In the genomic region with DNA sequence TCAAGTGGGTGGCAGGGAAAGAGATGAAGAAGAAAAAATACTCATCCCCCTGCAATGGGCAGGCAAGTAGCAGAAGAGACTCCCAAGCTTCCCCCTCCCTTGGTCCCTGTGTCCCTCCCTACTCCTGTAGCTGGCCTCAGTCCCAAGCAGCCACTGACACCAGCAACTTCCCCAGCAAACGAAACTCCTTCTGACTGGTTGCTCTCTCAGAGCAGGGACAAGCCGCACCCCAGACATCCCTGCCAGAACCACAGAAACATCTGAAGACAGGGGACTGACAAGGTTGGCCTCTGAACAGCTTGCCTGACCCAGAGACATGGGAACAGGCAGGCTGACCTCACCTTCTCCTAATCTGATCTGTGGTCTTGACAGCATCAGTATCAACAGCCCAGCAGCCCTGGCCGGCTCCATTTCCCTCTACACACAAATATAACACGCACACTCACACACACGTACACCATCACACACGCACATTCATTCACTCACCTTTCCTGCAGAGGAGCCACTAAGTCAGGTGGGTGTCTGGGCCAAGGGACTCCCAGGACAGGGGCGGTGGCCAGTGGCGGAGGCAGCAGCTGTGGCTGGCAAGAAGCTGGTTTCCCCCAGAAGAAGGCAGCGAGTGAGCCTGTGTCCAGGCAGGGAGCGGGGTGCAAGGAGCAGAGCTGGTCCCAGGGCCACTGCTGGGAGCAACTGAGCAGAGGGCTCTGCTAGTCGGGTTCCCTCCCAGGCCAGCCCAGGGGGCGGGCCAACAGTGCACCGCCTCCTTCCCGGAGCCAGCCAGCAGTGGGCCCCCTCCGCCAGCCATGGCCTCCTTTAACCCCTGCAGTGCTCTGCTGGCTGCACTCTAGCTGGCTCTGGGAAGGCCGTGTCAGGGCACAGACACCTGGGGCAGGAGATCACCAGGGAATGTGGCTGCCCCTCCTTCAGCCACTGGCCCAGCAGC, we compare ENCODE assay signal across 9 cellular contexts. TPM values are rescaled to one million over a fixed set of nuclear protein-coding genes. Genes with fewer than 3 reads are reported as not detected.
DNase-seq lines count a peak whose midpoint lies in the region; TF ChIP-seq lines count a peak whose summit lies in the region.
"Had no signal": no experiment of that assay in that cellular context is flagged by ENCODE, and none has a peak within 500 bp of the region (broad histone marks: within the 10 kb centered on the region; RNA-seq: fewer than 3 reads in every experiment).

No MANE protein-coding gene starts in this region.

- H2AK5ac ChIP-seq in H9 (ENCODE audit: insufficient read length, low read length), result no peak overlapping the region

- no peak overlapping the region for H3K23ac ChIP-seq in H9 (ENCODE audit: insufficient read length, low read depth, low read length)

- no CpG with 5 or more reads among the region's 16 CpGs for WGBS in H9 (ENCODE audit: extremely low coverage, insufficient read length, low lambda C conversion rate)
- WGBS in esophagus squamous epithelium, 2 donors, result 15 to 21% methylated on average over 4 to 8 of the region's 16 CpGs

- H2BK120ac ChIP-seq in H9 (ENCODE audit: low read depth, low read length, poor library complexity, severe bottlenecking), result no peak overlapping the region

- peak; percentile 84 for DNase-seq in ACHN
- DNase-seq in H9, result peak; percentile 91
- peak; percentile 59 to 74 for DNase-seq in SJSA1 (ENCODE audit: low read depth in 1 of 2, low spot score in 2 of 2)
- no peak for DNase-seq in esophagus squamous epithelium (lab: John Stamatoyannopoulos, UW)
- no peak for DNase-seq in vagina (ENCODE audit: extremely low spot score in 2 of 2)
- no peak for DNase-seq in GM13977 (ENCODE audit: low spot score)
- DNase-seq in OCI-M2 (lab: John Stamatoyannopoulos, UW; ENCODE audit: unreplicated experiment), result no peak

- no peaks in the 10 kb centered on the region for H3K9me3 Mint-ChIP-seq in H9
- H3K9me3 Mint-ChIP-seq: activated naive CD4-positive, alpha-beta T cell treated with anti-CD3 and anti-CD28 coated beads, Interleukin-2, amount 50 U/mL, for 24 hours had no signal

- H3K4me3 ChIP-seq in SJSA1, result peak overlapping the region; percentile 35
- H3K4me3 ChIP-seq in esophagus squamous epithelium, result peak overlapping the region; percentile 30 to 72 (median 58)
- peak overlapping the region; percentile 85 to 92 for H3K4me3 ChIP-seq in muscle layer of colon (ENCODE audit: low read depth in 1 of 2, low read length in 2 of 2)
- peak overlapping the region; percentile 59 to 69 for H3K4me3 ChIP-seq in vagina

- no peak overlapping the region; the same call in 1 of the 2 replicates for H3K14ac ChIP-seq in H9 (ENCODE audit: insufficient read depth, low read length)

- H3K4ac ChIP-seq in H9 (ENCODE audit: low read depth, low read length), result no peak overlapping the region

- H4K5ac ChIP-seq in H9 (ENCODE audit: insufficient read length, low read depth, low read length), result no peak overlapping the region

- H3K4me1 Mint-ChIP-seq in H9, result peaks cover 27 to 37% of the 10 kb centered on the region in 2 experiments
- H3K4me1 Mint-ChIP-seq: activated naive CD4-positive, alpha-beta T cell treated with anti-CD3 and anti-CD28 coated beads, Interleukin-2, amount 50 U/mL, for 24 hours had no signal

- H2BK20ac ChIP-seq in H9 (ENCODE audit: low read depth, low read length, poor library complexity, severe bottlenecking), result no peak overlapping the region

- no peak overlapping the region for H4K8ac ChIP-seq in H9 (replicated peaks; ENCODE audit: insufficient read length, low read depth, low read length)

- no peak overlapping the region for H2BK12ac ChIP-seq in H9 (ENCODE audit: insufficient read length, low read depth, low read length)

- no peak overlapping the region for H3T11ph ChIP-seq in H9 (ENCODE audit: low read length)

- no peak overlapping the region; a peak in 1 of 7 replicates for H3K27ac Mint-ChIP-seq in H9
- H3K27ac Mint-ChIP-seq: activated naive CD4-positive, alpha-beta T cell treated with anti-CD3 and anti-CD28 coated beads, Interleukin-2, amount 50 U/mL, for 24 hours had no signal

- no peak overlapping the region for H2BK15ac ChIP-seq in H9 (ENCODE audit: low read depth, low read length)

- no peaks in the 10 kb centered on the region for H3K36me3 Mint-ChIP-seq in H9 (ENCODE audit: insufficient read depth in 1 of 3, low read depth in 3 of 3)
- H3K36me3 Mint-ChIP-seq: activated naive CD4-positive, alpha-beta T cell treated with anti-CD3 and anti-CD28 coated beads, Interleukin-2, amount 50 U/mL, for 24 hours had no signal

- H4K91ac ChIP-seq in H9 (ENCODE audit: insufficient read length, low read depth, low read length), result no peak overlapping the region

- intact Hi-C loops in esophagus squamous epithelium (cut with DNase I), result no loop called here
- intact Hi-C loops in vagina (cut with DNase I), result loop anchor here (5.0 kb wide), 2 partner anchors 34 to 41 kb away; no protein-coding TSS in a partner anchor

- TF ChIP-seq CTCF in H9 (conservative IDR thresholded peaks at IDR 0.05) (peak; percentile 37; the same call in 1 of the 3 replicates), esophagus squamous epithelium (IDR thresholded peaks at IDR 0.05) (peak in 2 of 6 experiments; percentile 12 to 13), vagina (IDR thresholded peaks at IDR 0.05) (peak in 1 of 3 experiments; percentile 28), GM13977 (IDR thresholded peaks at IDR 0.05; ENCODE audit: extremely low read depth, insufficient read depth, missing control alignments) (no peak)

- no peaks in the 10 kb centered on the region for H3K79me2 ChIP-seq in H9 (ENCODE audit: insufficient read depth, low read length)

- no peaks in the 10 kb centered on the region for H3K79me1 ChIP-seq in H9 (ENCODE audit: insufficient read depth, low read depth, low read length, poor library complexity, severe bottlenecking)

- H3K9ac ChIP-seq in H9 (ENCODE audit: extremely low read depth, insufficient read length, low read length) (no peak overlapping the region), muscle layer of colon (ENCODE audit: low read length) (peak overlapping the region; percentile 94)

- peaks cover 14% of the 10 kb centered on the region for H3K27me3 Mint-ChIP-seq in H9 (ENCODE audit: low read depth)

- peak in 2 of 4 donors; percentile 76 to 78 for TF ChIP-seq POLR2A in esophagus squamous epithelium (IDR thresholded peaks at IDR 0.05)
- TF ChIP-seq POLR2A in vagina (IDR thresholded peaks at IDR 0.05), result peak in 1 of 2 donors; percentile 54

- no peaks in the 10 kb centered on the region for H3K23me2 ChIP-seq in H9 (ENCODE audit: insufficient read length, low read depth, low read length, poor library complexity, severe bottlenecking)

- peak overlapping the region; percentile 7 to 14; a peak in 1 of 5 replicates for H3K4me3 Mint-ChIP-seq in H9
- H3K4me3 Mint-ChIP-seq: activated naive CD4-positive, alpha-beta T cell treated with anti-CD3 and anti-CD28 coated beads, Interleukin-2, amount 50 U/mL, for 24 hours had no signal

- H3K9me3 ChIP-seq in H9 (ENCODE audit: control insufficient read depth, low read depth, low read length), result no peaks in the 10 kb centered on the region
- H3K9me3 ChIP-seq in SJSA1 (replicated peaks), result no peaks in the 10 kb centered on the region
- H3K9me3 ChIP-seq in esophagus squamous epithelium, result no peaks in the 10 kb centered on the region
- no peaks in the 10 kb centered on the region for H3K9me3 ChIP-seq in muscle layer of colon (ENCODE audit: low read length)
- H3K9me3 ChIP-seq in vagina, result no peaks in the 10 kb centered on the region

- H3K4me1 ChIP-seq in H9 (ENCODE audit: insufficient read depth, low read length) (peaks cover 4% of the 10 kb centered on the region; the same call in 1 of the 2 replicates), SJSA1 (replicated peaks) (peaks cover 14% of the 10 kb centered on the region), esophagus squamous epithelium (peaks cover 20 to 92% (median 25%) of the 10 kb centered on the region in 3 donors), muscle layer of colon (ENCODE audit: insufficient read depth, low read length) (peaks cover 57% of the 10 kb centered on the region), vagina (peaks cover 96% of the 10 kb centered on the region)

- H3K27ac ChIP-seq in H9 (ENCODE audit: insufficient read length, low read depth, low read length) (no peak overlapping the region), SJSA1 (no peak overlapping the region), esophagus squamous epithelium (peak overlapping the region; percentile 61 to 95 (median 92)), muscle layer of colon (ENCODE audit: low read depth, low read length) (peak overlapping the region; percentile 97), vagina (peak overlapping the region; percentile 87)

- H3K36me3 ChIP-seq in SJSA1, result no peaks in the 10 kb centered on the region
- H3K36me3 ChIP-seq in esophagus squamous epithelium, result no peaks in the 10 kb centered on the region
- peaks cover 4% of the 10 kb centered on the region for H3K36me3 ChIP-seq in muscle layer of colon (ENCODE audit: insufficient read depth, low read length)
- no peaks in the 10 kb centered on the region for H3K36me3 ChIP-seq in vagina

- H3K27me3 ChIP-seq in H9 (ENCODE audit: insufficient read depth, low read length), result no peaks in the 10 kb centered on the region
- no peaks in the 10 kb centered on the region for H3K27me3 ChIP-seq in SJSA1 (replicated peaks)
- no peaks in the 10 kb centered on the region for H3K27me3 ChIP-seq in esophagus squamous epithelium
- H3K27me3 ChIP-seq in muscle layer of colon (ENCODE audit: control insufficient read depth in 1 of 2, insufficient read depth in 2 of 2, low read length in 2 of 2), result no peaks in the 10 kb centered on the region
- H3K27me3 ChIP-seq in vagina, result no peaks in the 10 kb centered on the region

- in situ Hi-C loops in ACHN (cut with HindIII; ENCODE audit: low pct_ligation_motif_present, low pct_unique_long_range_greater_than_20kb, low sequenced_read_pairs) (no loop called here), GM13977 (cut with MboI; ENCODE audit: low pct_unique_long_range_greater_than_20kb, low sequenced_read_pairs, unreplicated experiment) (no loop called here)

- H3K56ac ChIP-seq in H9 (ENCODE audit: insufficient read length, low read depth, low read length), result no peak overlapping the region

- H4K20me1 ChIP-seq in H9 (ENCODE audit: control insufficient read depth, insufficient read depth, insufficient read length), result no peaks in the 10 kb centered on the region

- H2BK5ac ChIP-seq in H9 (ENCODE audit: insufficient read length, low read length), result no peak overlapping the region

- H3K18ac ChIP-seq in H9 (ENCODE audit: insufficient read length, low read depth, low read length), result no peak overlapping the region

- no peak overlapping the region for H2AFZ ChIP-seq in H9 (ENCODE audit: low read length)

- no peak overlapping the region for H3K4me2 ChIP-seq in H9 (ENCODE audit: insufficient read depth, insufficient read length, low read length)

RNA-seq across cellular contexts. Expression of gene TNS1, which starts 59.1 kb away (rescaled TPM):
- 3.2 and 3.4 TPM in 2 replicates for total RNA-seq in H9 (2021)
- total RNA-seq in SJSA1 (2014; rRNA removed; shearing (Covaris generic)), result 9.8 and 14.3 TPM in 2 replicates
- 100 to 1,000 TPM in 1 of 4 donors, 10 to 100 TPM in 3; 34.7 to 201 (median 59.2) TPM for total RNA-seq in esophagus squamous epithelium
- 216 TPM for total RNA-seq in vagina

Comparison
In these comparisons a context has a peak if more than half of its experiments do, and no peak if none do; other contexts are left out.
1. DNase-seq: peak in ACHN (single experiment), H9 (single experiment) and SJSA1 (2 of 2); none in esophagus squamous epithelium (single experiment), vagina (0 of 2), GM13977 (single experiment) and OCI-M2 (single experiment).
2. H3K27ac ChIP-seq: peak in esophagus squamous epithelium (4 of 4), muscle layer of colon (single experiment) and vagina (single experiment); none in H9 (single experiment) and SJSA1 (single experiment).
3. H3K4me3 ChIP-seq: peak in every context shown above with its lines; median percentile 88 in muscle layer of colon; 64 in vagina; 58 in esophagus squamous epithelium; 35 in SJSA1.